In genomic region chr12:121789233-121789781, GRCh38 we compare ENCODE assay signal across 8 cellular contexts. TPM values are rescaled to one million over a fixed set of nuclear protein-coding genes. Genes with fewer than 3 reads are reported as not detected.
DNase-seq lines count a peak whose midpoint lies in the region; ATAC-seq lines count a peak whose summit lies in the region.

No MANE protein-coding gene starts in this region.

- H3K36me3 ChIP-seq in CD4-positive, alpha-beta memory T cell (ENCODE audit: insufficient read depth, low read length) = no peaks in the 10 kb centered on the region

- peak overlapping the region; percentile 98 to 100 (median 99) for H3K27ac Mint-ChIP-seq in CD4-positive, alpha-beta memory T cell
- H3K27ac Mint-ChIP-seq in memory B cell = peak overlapping the region; percentile 98

- H3K4me3 ChIP-seq in CD4-positive, alpha-beta memory T cell (ENCODE audit: low read length in 2 of 2) = peak overlapping the region; percentile 68 to 75

- peaks cover 75% of the 10 kb centered on the region for H3K4me1 ChIP-seq in CD4-positive, alpha-beta memory T cell (ENCODE audit: insufficient read depth, low read length)

- H3K9me3 Mint-ChIP-seq in CD4-positive, alpha-beta memory T cell = no peaks in the 10 kb centered on the region
- H3K9me3 Mint-ChIP-seq in memory B cell = no peaks in the 10 kb centered on the region

- ATAC-seq in GM21529 (IDR thresholded peaks at IDR 0.05; ENCODE audit: unreplicated experiment) (peak; percentile 17), memory B cell (ENCODE audit: low read depth) (peak; percentile 14), GM21619 (IDR thresholded peaks at IDR 0.05; ENCODE audit: unreplicated experiment) (no peak)

- DNase-seq in CD4-positive, alpha-beta memory T cell = peak; percentile 49 to 63 (median 60)
- peak; percentile 45 for DNase-seq in activated CD8-positive, alpha-beta memory T cell treated with anti-CD3 and anti-CD28 coated beads, Interleukin-2, amount 50 U/mL, for 4 hours
- no peak for DNase-seq in memory B cell (ENCODE audit: low spot score in 2 of 2)
- DNase-seq in GM19240 (ENCODE audit: insufficient read length, low spot score) = no peak
- no peak for DNase-seq in inferior parietal cortex (ENCODE audit: extremely low spot score)
- no peak for DNase-seq in dedifferentiated amniotic fluid mesenchymal stem cell (ENCODE audit: extremely low spot score)

- CTCF ChIA-PET in CD4-positive, alpha-beta memory T cell (lab: Charles Lee; ENCODE audit: partially characterized antibody) = interaction anchor here (0.6 to 15.1 kb wide), 7 partner anchors 10 to 230 kb away, joined by 3 to 918 read pairs (median 5); partner anchors contain the start of genes PSMD9 and SETD1B

- H3K27ac ChIP-seq in CD4-positive, alpha-beta memory T cell (ENCODE audit: low read depth, low read length) = peak overlapping the region; percentile 97

- H3K9me3 ChIP-seq in CD4-positive, alpha-beta memory T cell (ENCODE audit: control insufficient read depth in 1 of 2, low read length in 2 of 2) = no peaks in the 10 kb centered on the region

- H3K4me3 Mint-ChIP-seq in CD4-positive, alpha-beta memory T cell = peak overlapping the region; percentile 85 to 99 (median 94)
- peak overlapping the region; percentile 91 for H3K4me3 Mint-ChIP-seq in memory B cell

- H3K4me1 Mint-ChIP-seq in CD4-positive, alpha-beta memory T cell = peaks cover 47 to 86% (median 63%) of the 10 kb centered on the region in 4 donors
- H3K4me1 Mint-ChIP-seq in memory B cell = peaks cover 47% of the 10 kb centered on the region

- H3K36me3 Mint-ChIP-seq in CD4-positive, alpha-beta memory T cell = peaks cover 17 to 53% of the 10 kb centered on the region in 2 donors
- H3K36me3 Mint-ChIP-seq in memory B cell = peaks cover 3% of the 10 kb centered on the region

- H3K27me3 ChIP-seq in CD4-positive, alpha-beta memory T cell (ENCODE audit: insufficient read depth, low read length) = no peaks in the 10 kb centered on the region

- intact Hi-C loops in CD4-positive, alpha-beta memory T cell (cut with micrococcal nuclease) = loop anchor here (5.0 kb wide), 1 partner anchor 1497 kb away; the partner anchor contains the start of genes RNU4-1 and RNU4-2

- POLR2A ChIA-PET in CD4-positive, alpha-beta memory T cell (lab: Charles Lee; ENCODE audit: partially characterized antibody) = interaction anchor here (0.9 to 44.6 kb wide), 11 partner anchors 2 to 390 kb away, joined by 3 to 2727 read pairs (median 6); partner anchors contain the start of genes KDM2B, PSMD9, RHOF and SETD1B

- no peaks in the 10 kb centered on the region for H3K27me3 Mint-ChIP-seq in CD4-positive, alpha-beta memory T cell
- H3K27me3 Mint-ChIP-seq in memory B cell = no peaks in the 10 kb centered on the region

RNA-seq across cellular contexts. Expression of gene RHOF, which starts 4.2 kb away (rescaled TPM):
- total RNA-seq in CD4-positive, alpha-beta memory T cell = 100 to 1,000 TPM; 137 to 138 TPM
- 100 to 1,000 TPM in 1 of 2 donors, 10 to 100 TPM in 1; 72.6 to 106 TPM for polyA plus RNA-seq in CD4-positive, alpha-beta memory T cell

RNA-seq across cellular contexts. Expression of gene SETD1B, which starts 14.5 kb away (rescaled TPM):
- total RNA-seq in CD4-positive, alpha-beta memory T cell = 10 to 100 TPM; 67.1 to 69.3 TPM
- 1 to 10 TPM in 1 of 2 donors, under 1 TPM in 1; 0.13 to 3.3 TPM for polyA plus RNA-seq in CD4-positive, alpha-beta memory T cell

Comparison
In these comparisons a context has a peak if more than half of its experiments do, and no peak if none do; other contexts are left out.
1. DNase-seq: peak in CD4-positive, alpha-beta memory T cell (5 of 5) and activated CD8-positive, alpha-beta memory T cell treated with anti-CD3 and anti-CD28 coated beads, Interleukin-2, amount 50 U/mL, for 4 hours (single experiment); none in memory B cell (0 of 2), GM19240 (single experiment), inferior parietal cortex (single experiment) and dedifferentiated amniotic fluid mesenchymal stem cell (single experiment).